1 cellular context compared by ENCODE assay signal in genomic region chr1:15411593-15412487, GRCh38.
TF ChIP-seq lines count a peak whose summit lies in the region.

No MANE protein-coding gene starts in this region.

TF ChIP-seq in GM23338, 12 proteins besides CTCF, POLR2A, EP300 and RAD21 (continued from another document):
- TF ChIP-seq ZNF462 (CRISPR knock-in tag; IDR thresholded peaks at IDR 0.05): no peak
- no peak for TF ChIP-seq STAT1 (IDR thresholded peaks at IDR 0.05; ENCODE audit: unreplicated experiment)
- TF ChIP-seq EZH2phosphoT487 (IDR thresholded peaks at IDR 0.05; ENCODE audit: unreplicated experiment): no peak
